In the genomic region with DNA sequence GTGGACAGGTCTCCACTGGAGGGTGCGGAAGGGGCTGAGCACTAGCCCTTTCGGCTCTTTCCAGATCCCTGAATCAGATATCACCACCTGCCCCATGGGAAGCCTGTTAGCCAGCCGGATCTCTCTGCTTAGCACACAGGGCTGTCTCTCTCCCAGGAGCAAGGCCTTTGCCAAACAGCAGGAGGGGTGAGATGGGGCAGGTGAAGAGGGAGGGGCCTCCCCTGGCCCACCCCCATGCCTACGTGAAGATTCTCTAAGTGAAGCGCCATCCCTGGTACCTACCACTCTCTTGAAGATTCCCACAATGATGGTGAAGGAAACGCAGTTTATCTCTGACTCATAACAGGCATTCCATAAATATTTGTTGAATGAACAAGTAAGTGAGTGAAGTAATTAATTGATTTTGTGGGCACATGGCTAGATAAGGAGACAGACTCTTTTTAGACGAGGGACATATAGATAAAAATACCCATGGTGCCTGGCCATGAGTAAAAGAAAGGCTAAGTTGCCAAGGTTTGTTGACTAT, we compare ENCODE assay signal across 13 cellular contexts. TPM values are rescaled to one million over a fixed set of nuclear protein-coding genes. Genes with fewer than 3 reads are reported as not detected.
DNase-seq lines count a peak whose midpoint lies in the region; ATAC-seq, FAIRE-seq and TF ChIP-seq lines count a peak whose summit lies in the region.
"Had no signal": no experiment of that assay in that cellular context is flagged by ENCODE, and none has a peak within 500 bp of the region (broad histone marks: within the 10 kb centered on the region; RNA-seq: fewer than 3 reads in every experiment).

No MANE protein-coding gene starts in this region.

- DNase-seq in ELR (ENCODE audit: low read depth) (peak; percentile 81), RCC 7860 (ENCODE audit: low spot score) (peak; percentile 93), fibroblast of mammary gland (ENCODE audit: low read depth) (peak; percentile 54), non-pigmented ciliary epithelial cell (ENCODE audit: low read depth) (peak; percentile 40), HuH-7.5 (ENCODE audit: low spot score) (no peak), psoas muscle (no peak)
- DNase-seq: DMS153; hippocampal formation; stimulated activated CD4-positive, alpha-beta T cell treated with anti-CD3 and anti-CD28 coated beads, Interleukin-4, amount 100 ng/mL, for 4 hours had no signal

- H3K27me3 ChIP-seq in psoas muscle (ENCODE audit: insufficient read depth in 3 of 3, low read length in 2 of 3) = peaks cover 0 to 25% (median 3%) of the 10 kb centered on the region in 3 donors

- no peaks in the 10 kb centered on the region for H3K9me3 ChIP-seq in psoas muscle

- 52 to 67% (median 56%) methylated on average over 7 of the region's 7 CpGs for WGBS in psoas muscle, 3 donors

- H3K27ac ChIP-seq in psoas muscle = no peak overlapping the region
- H3K27ac ChIP-seq: HL-60 had no signal

- intact Hi-C loops in psoas muscle (cut with DNase I) = no loop called here

- ATAC-seq in psoas muscle (no peak), GM18867 (IDR thresholded peaks at IDR 0.05; ENCODE audit: unreplicated experiment) (no peak), GM21786 (IDR thresholded peaks at IDR 0.05; ENCODE audit: unreplicated experiment) (no peak)

- FAIRE-seq in RCC 7860 (lab: Jason Lieb, UNC) = peak; percentile 77

- TF ChIP-seq CTCF in fibroblast of mammary gland (conservative IDR thresholded peaks at IDR 0.05; ENCODE audit: control insufficient read depth, insufficient read depth, low read depth, low read length) = no peak
- TF ChIP-seq CTCF in psoas muscle (IDR thresholded peaks at IDR 0.05) = no peak

- H3K36me3 ChIP-seq in psoas muscle (ENCODE audit: insufficient read depth in 1 of 2, low read depth in 1 of 2) = no peaks in the 10 kb centered on the region

- no peaks in the 10 kb centered on the region for H3K4me1 ChIP-seq in psoas muscle

- H3K4me3 ChIP-seq in fibroblast of mammary gland (ENCODE audit: control insufficient read depth, low read depth, low read length) (no peak overlapping the region), psoas muscle (no peak overlapping the region)

RNA-seq across cellular contexts. Expression of a gene that starts 19.6 kb away (rescaled TPM):
- total RNA-seq in psoas muscle = not detected
- polyA plus RNA-seq in psoas muscle = not detected

RNA-seq across cellular contexts. Expression of a gene that starts 54.6 kb away (rescaled TPM):
- not detected for total RNA-seq in psoas muscle
- not detected for polyA plus RNA-seq in psoas muscle
- total RNA-seq: temporal lobe had no signal

Comparison
In these comparisons a context has a peak if more than half of its experiments do, and no peak if none do; other contexts are left out.
1. DNase-seq: peak in ELR (single experiment), RCC 7860 (single experiment), fibroblast of mammary gland (single experiment) and non-pigmented ciliary epithelial cell (single experiment); none in HuH-7.5 (single experiment) and psoas muscle (0 of 2).